In genomic region chr9:96852676-96853075, GRCh38 we compare ENCODE assay signal across 12 cellular contexts. TPM values are rescaled to one million over a fixed set of nuclear protein-coding genes. Genes with fewer than 3 reads are reported as not detected.
DNase-seq lines count a peak whose midpoint lies in the region; ATAC-seq, FAIRE-seq and TF ChIP-seq lines count a peak whose summit lies in the region.
"Had no signal": no experiment of that assay in that cellular context is flagged by ENCODE, and none has a peak within 500 bp of the region (broad histone marks: within the 10 kb centered on the region; RNA-seq: fewer than 3 reads in every experiment).

No MANE protein-coding gene starts in this region.

- H3K4me3 Mint-ChIP-seq in stimulated activated naive CD8-positive, alpha-beta T cell treated with anti-CD3 and anti-CD28 coated beads, Interleukin-15, Interleukin-2, amounts not matched to agents 100 ng/mL and 50 ng/mL, for 24 hours, result peak overlapping the region; percentile 99
- H3K4me3 Mint-ChIP-seq in activated CD8-positive, alpha-beta T cell treated with anti-CD3 and anti-CD28 coated beads, Interleukin-2, amount 10 ng/mL, durations not matched to agents 7 days and 5 days, result peak overlapping the region; percentile 100

- no peak overlapping the region for H3K27ac ChIP-seq in kidney (ENCODE audit: low read depth in 2 of 2, low read length in 2 of 2)
- H3K27ac ChIP-seq: ovary had no signal

- no peak for TF ChIP-seq CTCF in kidney (IDR thresholded peaks at IDR 0.05; ENCODE audit: borderline replicate concordance, extremely low read depth, insufficient read depth)

- peak overlapping the region; percentile 58 to 83 for H3K4me3 ChIP-seq in kidney (ENCODE audit: low read length in 2 of 2)

- H3K9me3 ChIP-seq in kidney (ENCODE audit: control insufficient read depth in 1 of 2, low read length in 2 of 2), result no peaks in the 10 kb centered on the region
- H3K9me3 ChIP-seq: ovary had no signal

- peaks cover 23% of the 10 kb centered on the region for H3K36me3 Mint-ChIP-seq in stimulated activated naive CD8-positive, alpha-beta T cell treated with anti-CD3 and anti-CD28 coated beads, Interleukin-15, Interleukin-2, amounts not matched to agents 100 ng/mL and 50 ng/mL, for 24 hours (ENCODE audit: low read depth)
- peaks cover 32% of the 10 kb centered on the region for H3K36me3 Mint-ChIP-seq in activated CD8-positive, alpha-beta T cell treated with anti-CD3 and anti-CD28 coated beads, Interleukin-2, amount 10 ng/mL, durations not matched to agents 7 days and 5 days (ENCODE audit: low read depth)

- H3K36me3 ChIP-seq in kidney (ENCODE audit: control insufficient read depth in 1 of 2, insufficient read depth in 2 of 2, low read length in 2 of 2), result no peaks in the 10 kb centered on the region
- H3K36me3 ChIP-seq: ovary had no signal

- no peak for DNase-seq in stimulated activated naive CD8-positive, alpha-beta T cell treated with anti-CD3 and anti-CD28 coated beads, Interleukin-15, Interleukin-2, amounts not matched to agents 100 U/mL and 50 U/mL, for 24 hours
- no peak for DNase-seq in activated CD8-positive, alpha-beta T cell treated with anti-CD3 and anti-CD28 coated beads, Interleukin-2, amount 10 ng/mL, durations not matched to agents 7 days and 5 days
- DNase-seq in kidney (no peak), NCI-H2196 treated with DMSO at 0.1 percent for 48 hours (lab: John Stamatoyannopoulos, UW; ENCODE audit: unreplicated experiment) (no peak)
- DNase-seq: activated CD8-positive, alpha-beta memory T cell treated with anti-CD3 and anti-CD28 coated beads, Interleukin-2, amount 10 ng/mL, durations not matched to agents 7 days and 5 days; NCI-H1417 treated with DMSO at 0.1 percent for 48 hours; ovary had no signal

- CTCF ChIA-PET in activated CD8-positive, alpha-beta T cell treated with anti-CD3 and anti-CD28 coated beads, Interleukin-2, amount 10 ng/mL, durations not matched to agents 7 days and 5 days (lab: Charles Lee), result interaction anchor here (1.4 kb wide), 1 partner anchor 386 kb away, joined by 3 read pairs; no protein-coding TSS in a partner anchor

- H3K27ac Mint-ChIP-seq in stimulated activated naive CD8-positive, alpha-beta T cell treated with anti-CD3 and anti-CD28 coated beads, Interleukin-15, Interleukin-2, amounts not matched to agents 100 ng/mL and 50 ng/mL, for 24 hours, result no peak overlapping the region
- no peak overlapping the region for H3K27ac Mint-ChIP-seq in activated CD8-positive, alpha-beta T cell treated with anti-CD3 and anti-CD28 coated beads, Interleukin-2, amount 10 ng/mL, durations not matched to agents 7 days and 5 days
- H3K27ac Mint-ChIP-seq: activated CD8-positive, alpha-beta memory T cell treated with anti-CD3 and anti-CD28 coated beads, Interleukin-2, amount 10 ng/mL, durations not matched to agents 7 days and 5 days; dendritic cell treated with granulocyte-macrophage colony-stimulating factor and Interleukin-4, amounts not matched to agents 40 ng/mL and 50 ng/mL, for 4 days had no signal

- peaks cover 8 to 9% of the 10 kb centered on the region in 2 donors for H3K4me1 ChIP-seq in kidney (ENCODE audit: control insufficient read depth in 1 of 2, insufficient read depth in 1 of 2, low read depth in 1 of 2, low read length in 2 of 2)

- peaks cover 7% of the 10 kb centered on the region for H3K9me3 Mint-ChIP-seq in stimulated activated naive CD8-positive, alpha-beta T cell treated with anti-CD3 and anti-CD28 coated beads, Interleukin-15, Interleukin-2, amounts not matched to agents 100 ng/mL and 50 ng/mL, for 24 hours
- H3K9me3 Mint-ChIP-seq in activated CD8-positive, alpha-beta T cell treated with anti-CD3 and anti-CD28 coated beads, Interleukin-2, amount 10 ng/mL, durations not matched to agents 7 days and 5 days (ENCODE audit: insufficient read depth), result peaks cover 18% of the 10 kb centered on the region

- intact Hi-C loops in kidney (cut with DNase I), result loop anchor here (10.0 kb wide), 1 partner anchor 542 kb away; no protein-coding TSS in a partner anchor

- no peak for FAIRE-seq in kidney (lab: Jason Lieb, UNC)

- H3K27me3 Mint-ChIP-seq in stimulated activated naive CD8-positive, alpha-beta T cell treated with anti-CD3 and anti-CD28 coated beads, Interleukin-15, Interleukin-2, amounts not matched to agents 100 ng/mL and 50 ng/mL, for 24 hours, result peaks cover 16% of the 10 kb centered on the region
- peaks cover 16% of the 10 kb centered on the region for H3K27me3 Mint-ChIP-seq in activated CD8-positive, alpha-beta T cell treated with anti-CD3 and anti-CD28 coated beads, Interleukin-2, amount 10 ng/mL, durations not matched to agents 7 days and 5 days (ENCODE audit: low read depth)

- peak overlapping the region in 1 of 2 donors; percentile 57 for H3K9ac ChIP-seq in kidney (ENCODE audit: low read length in 2 of 2)

- ATAC-seq in stimulated activated naive CD8-positive, alpha-beta T cell treated with anti-CD3 and anti-CD28 coated beads, Interleukin-15, Interleukin-2, amounts not matched to agents 100 U/mL and 50 U/mL, for 24 hours, result no peak
- no peak for ATAC-seq in activated CD8-positive, alpha-beta T cell treated with anti-CD3 and anti-CD28 coated beads, Interleukin-2, amount 10 ng/mL, durations not matched to agents 7 days and 5 days
- no peak for ATAC-seq in HG02623 (IDR thresholded peaks at IDR 0.05; ENCODE audit: unreplicated experiment)
- no peak for ATAC-seq in HG03439 (IDR thresholded peaks at IDR 0.05; ENCODE audit: unreplicated experiment)
- ATAC-seq in HG03025 (IDR thresholded peaks at IDR 0.05; ENCODE audit: low FRiP score, unreplicated experiment), result no peak
- ATAC-seq: activated CD8-positive, alpha-beta memory T cell treated with anti-CD3 and anti-CD28 coated beads, Interleukin-2, amount 10 ng/mL, durations not matched to agents 7 days and 5 days had no signal

- H3K4me1 Mint-ChIP-seq in stimulated activated naive CD8-positive, alpha-beta T cell treated with anti-CD3 and anti-CD28 coated beads, Interleukin-15, Interleukin-2, amounts not matched to agents 100 ng/mL and 50 ng/mL, for 24 hours (ENCODE audit: low read depth), result peaks cover 63% of the 10 kb centered on the region
- peaks cover 30% of the 10 kb centered on the region for H3K4me1 Mint-ChIP-seq in activated CD8-positive, alpha-beta T cell treated with anti-CD3 and anti-CD28 coated beads, Interleukin-2, amount 10 ng/mL, durations not matched to agents 7 days and 5 days (ENCODE audit: low read depth)

- POLR2A ChIA-PET in activated CD8-positive, alpha-beta T cell treated with anti-CD3 and anti-CD28 coated beads, Interleukin-2, amount 10 ng/mL, durations not matched to agents 7 days and 5 days (lab: Charles Lee), result no interaction called here

RNA-seq across cellular contexts. Expression of gene ZNF782, which starts 1.6 kb away (rescaled TPM):
- 1 to 10 TPM; 3.9 to 4.3 TPM for total RNA-seq in activated CD8-positive, alpha-beta T cell treated with anti-CD3 and anti-CD28 coated beads, Interleukin-2, amount 10 ng/mL, durations not matched to agents 7 days and 5 days
- total RNA-seq in kidney, result 7.0 TPM
- polyA plus RNA-seq in kidney (ENCODE audit: insufficient read depth, low read depth, low replicate concordance), result 2.7 TPM
